ENCODE assay signal across 13 cellular contexts in the genomic region with DNA sequence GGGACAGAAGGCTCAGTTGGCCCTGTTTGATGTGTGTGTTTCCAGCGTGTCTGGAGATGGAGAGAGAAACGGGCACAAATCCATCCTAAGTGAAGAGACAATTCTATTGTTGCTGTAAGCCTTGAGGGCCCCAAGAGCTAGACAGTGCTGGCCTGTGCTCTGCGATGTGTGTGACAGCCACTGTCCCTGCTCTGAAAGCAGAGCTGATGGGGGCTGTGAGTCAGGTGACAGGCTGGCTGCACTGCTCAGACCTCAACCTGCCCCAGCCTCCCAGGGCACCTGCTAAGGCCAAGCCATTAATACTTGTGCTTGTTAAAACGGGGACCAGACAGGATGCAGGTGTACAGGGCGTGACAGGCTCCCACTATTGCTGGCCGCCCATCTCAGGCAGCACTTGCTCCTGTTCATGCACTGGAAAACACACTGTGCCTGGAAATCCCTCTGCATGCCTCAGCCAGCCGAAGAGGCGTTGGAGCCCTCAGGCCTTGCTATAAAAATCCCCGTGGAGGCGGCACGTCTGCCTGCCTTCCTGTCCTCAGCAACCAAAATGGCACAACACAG. TPM values are rescaled to one million over a fixed set of nuclear protein-coding genes. Genes with fewer than 3 reads are reported as not detected.
DNase-seq lines count a peak whose midpoint lies in the region; ATAC-seq and TF ChIP-seq lines count a peak whose summit lies in the region.
"Had no signal": no experiment of that assay in that cellular context is flagged by ENCODE, and none has a peak within 500 bp of the region (broad histone marks: within the 10 kb centered on the region; RNA-seq: fewer than 3 reads in every experiment).

No MANE protein-coding gene starts in this region.

- no peak for TF ChIP-seq CTCF in right atrium auricular region (IDR thresholded peaks at IDR 0.05)

- no peak overlapping the region for H3K27ac ChIP-seq in right atrium auricular region
- H3K27ac ChIP-seq: cardiac muscle cell, SJSA1 had no signal

- peaks cover 0 to 19% of the 10 kb centered on the region in 2 donors for H3K9me3 ChIP-seq in right atrium auricular region
- H3K9me3 ChIP-seq: SJSA1 had no signal

- no peaks in the 10 kb centered on the region for H3K27me3 ChIP-seq in right atrium auricular region
- H3K27me3 ChIP-seq: cardiac muscle cell had no signal

- peak; percentile 45 for ATAC-seq in GM21717 (IDR thresholded peaks at IDR 0.05; ENCODE audit: unreplicated experiment)
- no peak for ATAC-seq in GM19035 (IDR thresholded peaks at IDR 0.05; ENCODE audit: unreplicated experiment)
- no peak for ATAC-seq in HG03354 (IDR thresholded peaks at IDR 0.05; ENCODE audit: poor library complexity, severe bottlenecking, unreplicated experiment)

- no peaks in the 10 kb centered on the region for H3K4me1 ChIP-seq in right atrium auricular region
- H3K4me1 ChIP-seq: SJSA1 had no signal

- no peaks in the 10 kb centered on the region for H3K36me3 ChIP-seq in right atrium auricular region
- H3K36me3 ChIP-seq: cardiac muscle cell, SJSA1 had no signal

- DNase-seq in ELF-1 (ENCODE audit: low read depth, low spot score) (peak; percentile 40), SHP77 treated with DMSO at 0.1 percent for 48 hours (lab: John Stamatoyannopoulos, UW) (peak; percentile 21), midbrain (lab: John Stamatoyannopoulos, UW) (peak; percentile 83), right atrium auricular region (ENCODE audit: low spot score) (no peak), SIG-M5 (lab: John Stamatoyannopoulos, UW) (no peak)
- DNase-seq: activated CD8-positive, alpha-beta memory T cell treated with anti-CD3 and anti-CD28 coated beads, Interleukin-2, amount 50 U/mL, for 4 hours; DMS53; NCI-H1092 treated with DMSO at 0.1 percent for 48 hours had no signal

- no peak overlapping the region for H3K4me3 ChIP-seq in right atrium auricular region
- H3K4me3 ChIP-seq: cardiac muscle cell, SJSA1 had no signal

RNA-seq across cellular contexts. Expression of gene SEMA4D, which starts 44.6 kb away (rescaled TPM):
- 10 to 100 TPM; 14.6 to 22.1 TPM for total RNA-seq in right atrium auricular region

Comparison
In these comparisons a context has a peak if more than half of its experiments do, and no peak if none do; other contexts are left out.
1. DNase-seq: peak in ELF-1 (single experiment), SHP77 treated with DMSO at 0.1 percent for 48 hours (single experiment) and midbrain (single experiment); none in right atrium auricular region (single experiment) and SIG-M5 (single experiment).